17 cellular contexts compared by ENCODE assay signal in the genomic region with DNA sequence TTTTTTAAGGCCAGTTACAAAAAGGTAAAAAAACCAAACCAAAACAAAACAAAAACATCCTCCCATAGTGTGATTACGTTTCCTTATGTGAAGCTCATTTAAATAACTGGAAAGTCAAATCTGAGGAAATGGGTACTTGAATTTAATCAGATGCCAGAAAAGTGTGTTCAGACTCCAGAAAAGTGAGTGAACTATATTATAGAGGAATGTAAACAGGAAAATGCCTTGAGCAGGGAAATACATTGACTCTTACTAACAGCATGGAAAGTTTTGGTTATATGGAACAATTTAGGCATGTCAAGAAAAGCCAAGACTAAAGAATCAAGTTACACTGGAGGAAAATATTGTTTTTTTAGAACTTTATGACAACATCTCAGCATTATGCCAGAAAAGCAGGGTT.
A peak's percentile ranks its signal among the peaks of the same experiment; 100 is the strongest.
DNase-seq lines count a peak whose midpoint lies in the region; ATAC-seq lines count a peak whose summit lies in the region.
"Had no signal": no experiment of that assay in that cellular context is flagged by ENCODE, and none has a peak within 500 bp of the region (broad histone marks: within the 10 kb centered on the region; RNA-seq: fewer than 3 reads in every experiment).

No MANE protein-coding gene starts in this region.

- CTCF ChIA-PET in activated naive CD4-positive, alpha-beta T cell treated with anti-CD3 and anti-CD28 coated beads, Interleukin-2, amount 10 ng/mL, durations not matched to agents 7 days and 5 days (lab: Charles Lee), result no interaction called here

- no peaks in the 10 kb centered on the region for H3K9me3 ChIP-seq in SK-N-MC (ENCODE audit: low read depth, low read length)

- H3K36me3 ChIP-seq in SK-N-MC (ENCODE audit: insufficient read depth, low read length), result no peaks in the 10 kb centered on the region
- H3K36me3 ChIP-seq: spleen had no signal

- no peak for DNase-seq in activated naive CD4-positive, alpha-beta T cell treated with anti-CD3 and anti-CD28 coated beads, Interleukin-2, amount 10 ng/mL, durations not matched to agents 7 days and 5 days
- DNase-seq in SK-N-MC (ENCODE audit: low read depth, low spot score) (peak; percentile 72), fibroblast of gingiva (ENCODE audit: low read depth) (peak; percentile 69), COLO668 (lab: John Stamatoyannopoulos, UW; ENCODE audit: unreplicated experiment) (no peak), GM19238 (ENCODE audit: insufficient read length, low spot score) (no peak)
- DNase-seq: activated CD4-positive, alpha-beta T cell treated with anti-CD3 and anti-CD28 coated beads, Interleukin-2, amount 10 ng/mL, durations not matched to agents 24 days and 14 days; activated T-cell treated with anti-CD3 and anti-CD28 coated beads, Interleukin-2, amount 50 U/mL, for 24 hours; midbrain; NCI-H1105; NCI-H2227 treated with DMSO at 0.1 percent for 48 hours; spleen; T-helper 2 cell had no signal

- H3K27me3 Mint-ChIP-seq in activated naive CD4-positive, alpha-beta T cell treated with anti-CD3 and anti-CD28 coated beads, Interleukin-2, amount 50 U/mL, for 24 hours, result peaks cover 18% of the 10 kb centered on the region
- no peaks in the 10 kb centered on the region for H3K27me3 Mint-ChIP-seq in activated naive CD4-positive, alpha-beta T cell treated with anti-CD3 and anti-CD28 coated beads, Interleukin-2, amount 10 ng/mL, durations not matched to agents 7 days and 5 days
- H3K27me3 Mint-ChIP-seq: dendritic cell treated with granulocyte-macrophage colony-stimulating factor and Interleukin-4, amounts not matched to agents 40 ng/mL and 50 ng/mL, for 4 days had no signal

- no peak overlapping the region for H3K9ac ChIP-seq in SK-N-MC (ENCODE audit: insufficient read length)

- H3K36me3 Mint-ChIP-seq in activated naive CD4-positive, alpha-beta T cell treated with anti-CD3 and anti-CD28 coated beads, Interleukin-2, amount 50 U/mL, for 24 hours, result no peaks in the 10 kb centered on the region
- H3K36me3 Mint-ChIP-seq in activated naive CD4-positive, alpha-beta T cell treated with anti-CD3 and anti-CD28 coated beads, Interleukin-2, amount 10 ng/mL, durations not matched to agents 7 days and 5 days, result no peaks in the 10 kb centered on the region

- H3K4me1 Mint-ChIP-seq in activated naive CD4-positive, alpha-beta T cell treated with anti-CD3 and anti-CD28 coated beads, Interleukin-2, amount 50 U/mL, for 24 hours, result no peaks in the 10 kb centered on the region
- no peaks in the 10 kb centered on the region for H3K4me1 Mint-ChIP-seq in activated naive CD4-positive, alpha-beta T cell treated with anti-CD3 and anti-CD28 coated beads, Interleukin-2, amount 10 ng/mL, durations not matched to agents 7 days and 5 days
- H3K4me1 Mint-ChIP-seq: activated CD4-positive, alpha-beta T cell treated with anti-CD3 and anti-CD28 coated beads, Interleukin-2, amount 10 ng/mL, durations not matched to agents 24 days and 14 days had no signal

- H3K9me3 Mint-ChIP-seq in activated naive CD4-positive, alpha-beta T cell treated with anti-CD3 and anti-CD28 coated beads, Interleukin-2, amount 50 U/mL, for 24 hours, result peaks cover 5% of the 10 kb centered on the region
- H3K9me3 Mint-ChIP-seq in activated naive CD4-positive, alpha-beta T cell treated with anti-CD3 and anti-CD28 coated beads, Interleukin-2, amount 10 ng/mL, durations not matched to agents 7 days and 5 days, result no peaks in the 10 kb centered on the region
- H3K9me3 Mint-ChIP-seq: activated CD4-positive, alpha-beta T cell treated with anti-CD3 and anti-CD28 coated beads, Interleukin-2, amount 10 ng/mL, durations not matched to agents 24 days and 14 days; dendritic cell treated with granulocyte-macrophage colony-stimulating factor and Interleukin-4, amounts not matched to agents 40 ng/mL and 50 ng/mL, for 4 days had no signal

- H3K4me3 Mint-ChIP-seq in activated naive CD4-positive, alpha-beta T cell treated with anti-CD3 and anti-CD28 coated beads, Interleukin-2, amount 50 U/mL, for 24 hours, result no peak overlapping the region
- H3K4me3 Mint-ChIP-seq in activated naive CD4-positive, alpha-beta T cell treated with anti-CD3 and anti-CD28 coated beads, Interleukin-2, amount 10 ng/mL, durations not matched to agents 7 days and 5 days, result no peak overlapping the region
- H3K4me3 Mint-ChIP-seq: activated CD4-positive, alpha-beta T cell treated with anti-CD3 and anti-CD28 coated beads, Interleukin-2, amount 10 ng/mL, durations not matched to agents 24 days and 14 days; activated T-cell treated with anti-CD3 and anti-CD28 coated beads, Interleukin-2, amount 50 U/mL, for 24 hours; dendritic cell treated with granulocyte-macrophage colony-stimulating factor and Interleukin-4, amounts not matched to agents 40 ng/mL and 50 ng/mL, for 4 days had no signal

- H3K4me3 ChIP-seq in SK-N-MC, result no peak overlapping the region
- H3K4me3 ChIP-seq: spleen had no signal

- no peak overlapping the region for H3K27ac ChIP-seq in SK-N-MC
- H3K27ac ChIP-seq: spleen had no signal

- no peak for ATAC-seq in GM19395 (IDR thresholded peaks at IDR 0.05; ENCODE audit: unreplicated experiment)
- no peak for ATAC-seq in HG03280 (IDR thresholded peaks at IDR 0.05; ENCODE audit: unreplicated experiment)
- ATAC-seq: Panc1 had no signal

- peak overlapping the region; percentile 1 for H3K27ac Mint-ChIP-seq in activated naive CD4-positive, alpha-beta T cell treated with anti-CD3 and anti-CD28 coated beads, Interleukin-2, amount 50 U/mL, for 24 hours
- no peak overlapping the region for H3K27ac Mint-ChIP-seq in activated naive CD4-positive, alpha-beta T cell treated with anti-CD3 and anti-CD28 coated beads, Interleukin-2, amount 10 ng/mL, durations not matched to agents 7 days and 5 days
- H3K27ac Mint-ChIP-seq: activated CD4-positive, alpha-beta T cell treated with anti-CD3 and anti-CD28 coated beads, Interleukin-2, amount 10 ng/mL, durations not matched to agents 24 days and 14 days; activated T-cell treated with anti-CD3 and anti-CD28 coated beads, Interleukin-2, amount 50 U/mL, for 24 hours; dendritic cell treated with granulocyte-macrophage colony-stimulating factor and Interleukin-4, amounts not matched to agents 40 ng/mL and 50 ng/mL, for 4 days had no signal

Comparison
In these comparisons a context has a peak if more than half of its experiments do, and no peak if none do; other contexts are left out.
1. DNase-seq: peak in SK-N-MC (single experiment) and fibroblast of gingiva (single experiment); none in activated naive CD4-positive, alpha-beta T cell treated with anti-CD3 and anti-CD28 coated beads, Interleukin-2, amount 10 ng/mL, durations not matched to agents 7 days and 5 days (single experiment), COLO668 (single experiment) and GM19238 (single experiment).